ENCODE assay signal across 19 cellular contexts in the genomic region with DNA sequence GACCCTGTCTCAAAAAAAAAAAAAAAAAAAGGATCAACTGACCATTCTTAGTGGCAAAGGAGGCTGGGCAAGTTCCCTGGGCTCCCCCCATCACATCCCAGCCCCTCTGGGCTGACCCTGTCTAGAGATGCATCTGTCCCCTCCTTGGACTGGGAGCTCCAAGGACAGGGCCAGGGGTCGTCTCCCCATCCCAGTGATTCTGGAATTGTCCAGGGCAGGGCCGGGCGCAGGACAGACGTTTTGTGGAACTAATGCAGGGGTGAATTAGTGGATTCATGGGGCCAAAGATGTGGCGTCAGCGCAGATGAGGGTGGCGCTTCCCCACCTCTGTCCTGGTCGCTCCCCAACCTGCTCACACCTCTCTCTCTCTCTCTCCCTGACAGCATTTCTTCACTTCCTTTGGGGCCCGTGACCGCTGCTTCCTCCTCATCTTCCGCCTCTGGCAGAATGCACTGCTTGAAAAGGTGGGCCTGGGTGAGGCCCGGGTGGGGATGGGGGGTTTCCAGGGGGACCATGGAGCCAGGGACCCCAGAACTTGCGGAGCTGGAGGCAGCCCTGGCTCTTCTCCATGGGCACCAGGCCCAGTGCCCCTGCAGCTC. TPM values are rescaled to one million over a fixed set of nuclear protein-coding genes. Genes with fewer than 3 reads are reported as not detected.
DNase-seq lines count a peak whose midpoint lies in the region; ATAC-seq and TF ChIP-seq lines count a peak whose summit lies in the region.
"Had no signal": no experiment of that assay in that cellular context is flagged by ENCODE, and none has a peak within 500 bp of the region (broad histone marks: within the 10 kb centered on the region; RNA-seq: fewer than 3 reads in every experiment).

No MANE protein-coding gene starts in this region.

- H3K4me2 ChIP-seq in H9 (ENCODE audit: insufficient read depth, insufficient read length, low read length) (no peak overlapping the region), osteoblast (ENCODE audit: insufficient read depth, low read length) (no peak overlapping the region)
- H3K4me2 ChIP-seq: smooth muscle cell had no signal

- no peak overlapping the region for H2BK20ac ChIP-seq in H9 (ENCODE audit: low read depth, low read length, poor library complexity, severe bottlenecking)

- H3K9ac ChIP-seq in H9 (ENCODE audit: extremely low read depth, insufficient read length, low read length) = no peak overlapping the region

- H3K27ac ChIP-seq in H9 (ENCODE audit: insufficient read length, low read depth, low read length) (no peak overlapping the region), osteoblast (ENCODE audit: low read depth, low read length) (no peak overlapping the region), tibial artery (no peak overlapping the region)
- H3K27ac ChIP-seq: vagina had no signal

- H2BK120ac ChIP-seq in H9 (ENCODE audit: low read depth, low read length, poor library complexity, severe bottlenecking) = no peak overlapping the region

- peak overlapping the region; percentile 91 for H3K27ac Mint-ChIP-seq in activated T-cell treated with anti-CD3 and anti-CD28 coated beads, Interleukin-2, amount 50 U/mL, for 24 hours
- H3K27ac Mint-ChIP-seq in H9 = peak overlapping the region in 2 of 3 experiments; percentile 62 to 67; a peak in 3 of 7 replicates
- peak overlapping the region; percentile 87 to 89 for H3K27ac Mint-ChIP-seq in activated naive CD4-positive, alpha-beta T cell treated with anti-CD3 and anti-CD28 coated beads, Interleukin-2, amount 50 U/mL, for 72 hours

- H3K23ac ChIP-seq in H9 (ENCODE audit: insufficient read length, low read depth, low read length) = no peak overlapping the region

- H4K91ac ChIP-seq in H9 (ENCODE audit: insufficient read length, low read depth, low read length) = no peak overlapping the region

- H3K4me3 ChIP-seq in osteoblast (ENCODE audit: insufficient read depth, low read length) (no peak overlapping the region), HAP-1 (no peak overlapping the region), tibial artery (no peak overlapping the region)
- H3K4me3 ChIP-seq: smooth muscle cell, vagina had no signal

- H3K79me2 ChIP-seq in H9 (ENCODE audit: insufficient read depth, low read length) (peaks cover 7% of the 10 kb centered on the region; the same call in 1 of the 2 replicates), osteoblast (ENCODE audit: insufficient read depth, low read length) (peaks cover 7% of the 10 kb centered on the region)

- no peak overlapping the region for H3K56ac ChIP-seq in H9 (ENCODE audit: insufficient read length, low read depth, low read length)

- no peaks in the 10 kb centered on the region for H3K9me3 Mint-ChIP-seq in activated T-cell treated with anti-CD3 and anti-CD28 coated beads, Interleukin-2, amount 50 U/mL, for 24 hours
- no peaks in the 10 kb centered on the region for H3K9me3 Mint-ChIP-seq in activated T-cell treated with anti-CD3 and anti-CD28 coated beads, Interleukin-2, amount 50 U/mL, for 4 hours
- H3K9me3 Mint-ChIP-seq in H9 = no peaks in the 10 kb centered on the region
- H3K9me3 Mint-ChIP-seq in activated naive CD4-positive, alpha-beta T cell treated with anti-CD3 and anti-CD28 coated beads, Interleukin-2, amount 50 U/mL, for 72 hours = no peaks in the 10 kb centered on the region

- H4K8ac ChIP-seq in H9 (replicated peaks; ENCODE audit: insufficient read length, low read depth, low read length) = no peak overlapping the region

- in situ Hi-C loops in HAP-1 (cut with MboI; ENCODE audit: low sequenced_read_pairs) = no loop called here

- TF ChIP-seq CTCF in H9 (conservative IDR thresholded peaks at IDR 0.05) = no peak
- no peak for TF ChIP-seq CTCF in osteoblast (IDR thresholded peaks at IDR 0.05; ENCODE audit: extremely low read depth, low read depth, low read length)
- TF ChIP-seq CTCF in tibial artery (IDR thresholded peaks at IDR 0.05) = no peak

- no peak overlapping the region for H2AK5ac ChIP-seq in H9 (ENCODE audit: insufficient read length, low read length)

- H3K27me3 Mint-ChIP-seq in activated T-cell treated with anti-CD3 and anti-CD28 coated beads, Interleukin-2, amount 50 U/mL, for 24 hours = no peaks in the 10 kb centered on the region
- no peaks in the 10 kb centered on the region for H3K27me3 Mint-ChIP-seq in activated T-cell treated with anti-CD3 and anti-CD28 coated beads, Interleukin-2, amount 50 U/mL, for 4 hours (ENCODE audit: low read depth)
- no peaks in the 10 kb centered on the region for H3K27me3 Mint-ChIP-seq in H9 (ENCODE audit: low read depth)

- H2AFZ ChIP-seq in H9 (ENCODE audit: low read length) = no peak overlapping the region
- H2AFZ ChIP-seq in osteoblast (ENCODE audit: low read length) = no peak overlapping the region

- H3K36me3 ChIP-seq in osteoblast (ENCODE audit: insufficient read depth, low read length) (peaks cover 46% of the 10 kb centered on the region), HAP-1 (replicated peaks) (peaks cover 77% of the 10 kb centered on the region), tibial artery (peaks cover 33 to 67% (median 54%) of the 10 kb centered on the region in 3 donors)

- no peaks in the 10 kb centered on the region for H3K9me3 ChIP-seq in H9 (ENCODE audit: control insufficient read depth, low read depth, low read length)
- no peaks in the 10 kb centered on the region for H3K9me3 ChIP-seq in osteoblast (ENCODE audit: low read depth, low read length)
- H3K9me3 ChIP-seq in HAP-1 = no peaks in the 10 kb centered on the region
- no peaks in the 10 kb centered on the region for H3K9me3 ChIP-seq in tibial artery
- H3K9me3 ChIP-seq: vagina had no signal

- H3K79me1 ChIP-seq in H9 (ENCODE audit: insufficient read depth, low read depth, low read length, poor library complexity, severe bottlenecking) = peaks cover 8% of the 10 kb centered on the region

- H3K4me1 ChIP-seq in H9 (ENCODE audit: insufficient read depth, low read length) (no peaks in the 10 kb centered on the region), osteoblast (ENCODE audit: insufficient read depth, low read length) (peaks cover 8% of the 10 kb centered on the region), HAP-1 (no peaks in the 10 kb centered on the region), tibial artery (peaks cover 0 to 5% (median 2%) of the 10 kb centered on the region in 4 donors)

- peaks cover 99% of the 10 kb centered on the region for H3K36me3 Mint-ChIP-seq in activated T-cell treated with anti-CD3 and anti-CD28 coated beads, Interleukin-2, amount 50 U/mL, for 24 hours (ENCODE audit: low read depth)
- H3K36me3 Mint-ChIP-seq in activated T-cell treated with anti-CD3 and anti-CD28 coated beads, Interleukin-2, amount 50 U/mL, for 4 hours (ENCODE audit: insufficient read depth) = peaks cover 24% of the 10 kb centered on the region
- H3K36me3 Mint-ChIP-seq in H9 (ENCODE audit: insufficient read depth in 1 of 3, low read depth in 3 of 3) = peaks cover 70 to 87% (median 84%) of the 10 kb centered on the region in 3 experiments
- H3K36me3 Mint-ChIP-seq in activated naive CD4-positive, alpha-beta T cell treated with anti-CD3 and anti-CD28 coated beads, Interleukin-2, amount 50 U/mL, for 72 hours = peaks cover 20 to 51% of the 10 kb centered on the region in 2 donors

- peaks cover 2% of the 10 kb centered on the region for H4K20me1 ChIP-seq in H9 (ENCODE audit: control insufficient read depth, insufficient read depth, insufficient read length)
- peaks cover 17% of the 10 kb centered on the region for H4K20me1 ChIP-seq in osteoblast (ENCODE audit: insufficient read depth, low read length)

- peaks cover 76% of the 10 kb centered on the region for H3K4me1 Mint-ChIP-seq in activated T-cell treated with anti-CD3 and anti-CD28 coated beads, Interleukin-2, amount 50 U/mL, for 24 hours (ENCODE audit: low read depth)
- peaks cover 64% of the 10 kb centered on the region for H3K4me1 Mint-ChIP-seq in activated T-cell treated with anti-CD3 and anti-CD28 coated beads, Interleukin-2, amount 50 U/mL, for 4 hours (ENCODE audit: low read depth)
- H3K4me1 Mint-ChIP-seq in H9 = 0 out of 4 replicates have a peak, but pooled peaks cover 0 to 6% of the 10 kb centered on the region in 2 experiments

- no peak overlapping the region for H2BK12ac ChIP-seq in H9 (ENCODE audit: insufficient read length, low read depth, low read length)

- WGBS in H9 (ENCODE audit: extremely low coverage, insufficient read length, low lambda C conversion rate) = no CpG with 5 or more reads among the region's 13 CpGs

- no peak overlapping the region for H3K4ac ChIP-seq in H9 (ENCODE audit: low read depth, low read length)

- no peak overlapping the region for H2BK5ac ChIP-seq in H9 (ENCODE audit: insufficient read length, low read length)

- H3K14ac ChIP-seq in H9 (ENCODE audit: insufficient read depth, low read length) = no peak overlapping the region; the same call in 1 of the 2 replicates

- H2BK15ac ChIP-seq in H9 (ENCODE audit: low read depth, low read length) = no peak overlapping the region

- H4K5ac ChIP-seq in H9 (ENCODE audit: insufficient read length, low read depth, low read length) = no peak overlapping the region

- no peak for ATAC-seq in activated T-cell treated with anti-CD3 and anti-CD28 coated beads, Interleukin-2, amount 50 U/mL, for 4 hours
- ATAC-seq in activated naive CD4-positive, alpha-beta T cell treated with anti-CD3 and anti-CD28 coated beads, Interleukin-2, amount 50 U/mL, for 72 hours = no peak
- ATAC-seq: left colon had no signal

- H3K27me3 ChIP-seq in H9 (ENCODE audit: insufficient read depth, low read length) = no peaks in the 10 kb centered on the region
- H3K27me3 ChIP-seq in osteoblast (ENCODE audit: insufficient read depth, low read length) = no peaks in the 10 kb centered on the region
- no peaks in the 10 kb centered on the region for H3K27me3 ChIP-seq in HAP-1 (ENCODE audit: low read depth)
- H3K27me3 ChIP-seq in tibial artery = no peaks in the 10 kb centered on the region
- H3K27me3 ChIP-seq: vagina had no signal

- DNase-seq in activated T-cell treated with anti-CD3 and anti-CD28 coated beads, Interleukin-2, amount 50 U/mL, for 24 hours = no peak
- no peak for DNase-seq in activated T-cell treated with anti-CD3 and anti-CD28 coated beads, Interleukin-2, amount 50 U/mL, for 4 hours
- DNase-seq in H9 = no peak
- DNase-seq in activated naive CD4-positive, alpha-beta T cell treated with anti-CD3 and anti-CD28 coated beads, Interleukin-2, amount 50 U/mL, for 72 hours (ENCODE audit: low spot score in 2 of 2) = no peak
- peak; percentile 52 for DNase-seq in osteoblast (ENCODE audit: insufficient read length, low spot score, missing footprints)
- DNase-seq in SHP77 treated with DMSO at 0.1 percent for 48 hours (lab: John Stamatoyannopoulos, UW) = no peak
- no peak for DNase-seq in HAP-1 (ENCODE audit: low spot score in 2 of 2)
- DNase-seq in tibial artery = no peak
- DNase-seq: activated CD4-positive, alpha-beta T cell treated with anti-CD3 and anti-CD28 coated beads, Interleukin-2, amount 50 U/mL, for 48 hours; caudate nucleus; KG1; left colon; NCI-H1048; NCI-H2107; NCI-H69; OCI-M1; stimulated activated naive CD4-positive, alpha-beta T cell had no signal

- no peak overlapping the region for H3K4me3 Mint-ChIP-seq in activated T-cell treated with anti-CD3 and anti-CD28 coated beads, Interleukin-2, amount 50 U/mL, for 24 hours
- no peak overlapping the region for H3K4me3 Mint-ChIP-seq in activated T-cell treated with anti-CD3 and anti-CD28 coated beads, Interleukin-2, amount 50 U/mL, for 4 hours
- no peak overlapping the region for H3K4me3 Mint-ChIP-seq in H9

- no peaks in the 10 kb centered on the region for H3K23me2 ChIP-seq in H9 (ENCODE audit: insufficient read length, low read depth, low read length, poor library complexity, severe bottlenecking)

- no peak overlapping the region for H3K18ac ChIP-seq in H9 (ENCODE audit: insufficient read length, low read depth, low read length)

- no peak overlapping the region for H3T11ph ChIP-seq in H9 (ENCODE audit: low read length)

- intact Hi-C loops in tibial artery (cut with DNase I; ENCODE audit: low total_unique reads) = loop anchor here (2.0 kb wide), 1 partner anchor 38 kb away; no protein-coding TSS in a partner anchor

RNA-seq across cellular contexts. Expression of a gene that starts 11.1 kb away (rescaled TPM):
- 100 to 1,000 TPM; 162 to 192 (median 170) TPM for total RNA-seq in activated T-cell treated with anti-CD3 and anti-CD28 coated beads, Interleukin-2, amount 50 U/mL, for 4 hours
- total RNA-seq in H9 (2021) (125 and 126 TPM in 2 replicates), osteoblast (29.7 and 33.6 TPM in 2 replicates)
- total RNA-seq in activated naive CD4-positive, alpha-beta T cell treated with anti-CD3 and anti-CD28 coated beads, Interleukin-2, amount 50 U/mL, for 72 hours = 100 to 1,000 TPM; 158 to 160 TPM

RNA-seq across cellular contexts. Expression of a gene that starts 19.1 kb away (rescaled TPM):
- 1 to 10 TPM; 1.1 to 2.3 (median 1.2) TPM for total RNA-seq in activated T-cell treated with anti-CD3 and anti-CD28 coated beads, Interleukin-2, amount 50 U/mL, for 4 hours
- total RNA-seq in H9 (2021) (3.8 TPM in 2 replicates), osteoblast (4.7 and 5.6 TPM in 2 replicates)
- total RNA-seq in activated naive CD4-positive, alpha-beta T cell treated with anti-CD3 and anti-CD28 coated beads, Interleukin-2, amount 50 U/mL, for 72 hours = 1 to 10 TPM; 1.5 to 1.7 TPM

RNA-seq across cellular contexts. Expression of a gene that starts 30.3 kb away (rescaled TPM):
- under 1 TPM in 2 of 3 donors, not detected in 1; 0.26 to 0.38 TPM for total RNA-seq in activated T-cell treated with anti-CD3 and anti-CD28 coated beads, Interleukin-2, amount 50 U/mL, for 4 hours
- total RNA-seq in H9 (2021) = 9.3 and 10.6 TPM in 2 replicates
- not detected for total RNA-seq in activated naive CD4-positive, alpha-beta T cell treated with anti-CD3 and anti-CD28 coated beads, Interleukin-2, amount 50 U/mL, for 72 hours
- under 0.01 and 0.29 TPM in 2 replicates for total RNA-seq in osteoblast
- total RNA-seq: vagina had no signal

RNA-seq across cellular contexts. Expression of a gene that starts 47.2 kb away (rescaled TPM):
- 1 to 10 TPM; 2.4 to 2.6 (median 2.6) TPM for total RNA-seq in activated T-cell treated with anti-CD3 and anti-CD28 coated beads, Interleukin-2, amount 50 U/mL, for 4 hours
- total RNA-seq in H9 (2021) (7.6 and 8.3 TPM in 2 replicates), osteoblast (6.2 TPM in 2 replicates)
- total RNA-seq in activated naive CD4-positive, alpha-beta T cell treated with anti-CD3 and anti-CD28 coated beads, Interleukin-2, amount 50 U/mL, for 72 hours = 1 to 10 TPM; 6.4 to 9.7 TPM
